In genomic region chr6:42050011-42050896, GRCh38 we compare ENCODE assay signal across 1 cellular context.
TF ChIP-seq lines count a peak whose summit lies in the region.

TAF8 (plus strand) TSS chr6:42050524; CDS start chr6:42050542, 18 bp downstream.

TF ChIP-seq in HepG2, 621 proteins besides CTCF, POLR2A, EP300 and RAD21 (continued from another document and continues in another):
- TF ChIP-seq ZNF280B (CRISPR knock-in tag; IDR thresholded peaks at IDR 0.05; ENCODE audit: borderline replicate concordance) = peak; percentile 82; the same call in 1 of the 2 replicates
- peak; percentile 90; the same call in 1 of the 2 replicates for TF ChIP-seq ZNF704 (CRISPR knock-in tag; IDR thresholded peaks at IDR 0.05; ENCODE audit: borderline replicate concordance)
- TF ChIP-seq ZNF737 (CRISPR knock-in tag; IDR thresholded peaks at IDR 0.05; ENCODE audit: borderline replicate concordance) = peak; percentile 70; the same call in 1 of the 2 replicates
- TF ChIP-seq ISX (CRISPR knock-in tag; conservative IDR thresholded peaks at IDR 0.05) = peak; percentile 74
- TF ChIP-seq ZNF549 (CRISPR knock-in tag; IDR thresholded peaks at IDR 0.05) = no peak
- TF ChIP-seq NRL (CRISPR knock-in tag; IDR thresholded peaks at IDR 0.05; ENCODE audit: borderline replicate concordance) = peak; percentile 95
- TF ChIP-seq SRSF1 (optimal IDR thresholded peaks at IDR 0.05; ENCODE audit: low read depth, low read length) = peak; percentile 74
- TF ChIP-seq RELA (CRISPR knock-in tag; IDR thresholded peaks at IDR 0.05) = no peak
- TF ChIP-seq MAF1 (CRISPR knock-in tag; IDR thresholded peaks at IDR 0.05; ENCODE audit: borderline replicate concordance) = no peak
- no peak; the same call in 1 of the 2 replicates for TF ChIP-seq CERS6 (CRISPR knock-in tag; IDR thresholded peaks at IDR 0.05)
- peak; percentile 28 for TF ChIP-seq PHF5A (CRISPR knock-in tag; IDR thresholded peaks at IDR 0.05; ENCODE audit: low read depth, unreplicated experiment)
- peak; percentile 38; the same call in 1 of the 2 replicates for TF ChIP-seq NCOA1 (CRISPR knock-in tag; IDR thresholded peaks at IDR 0.05)
- TF ChIP-seq ZNF17 (CRISPR knock-in tag; IDR thresholded peaks at IDR 0.05) = no peak
- TF ChIP-seq FOXA1 (IDR thresholded peaks at IDR 0.05) = no peak
- TF ChIP-seq FOXA1 (CRISPR knock-in tag; IDR thresholded peaks at IDR 0.05) = no peak; the same call in 1 of the 2 replicates
- TF ChIP-seq ATF1 (CRISPR knock-in tag; IDR thresholded peaks at IDR 0.05) = peak; percentile 83
- TF ChIP-seq ZHX2 (IDR thresholded peaks at IDR 0.05; ENCODE audit: low read depth) = peak; percentile 97
- peak; percentile 67; the same call in 1 of the 2 replicates for TF ChIP-seq ZHX2 (CRISPR knock-in tag; IDR thresholded peaks at IDR 0.05; ENCODE audit: borderline replicate concordance)
- TF ChIP-seq PITX1 (CRISPR knock-in tag; IDR thresholded peaks at IDR 0.05) = peak; percentile 81; the same call in 1 of the 2 replicates
- 0 out of 2 replicates have a peak, but pooled peaks have one; percentile 68 for TF ChIP-seq TOE1 (CRISPR knock-in tag; IDR thresholded peaks at IDR 0.05)
- peak; percentile 8; the same call in 1 of the 2 replicates for TF ChIP-seq SP5 (CRISPR knock-in tag; IDR thresholded peaks at IDR 0.05; ENCODE audit: borderline replicate concordance, low read depth)
- peak; percentile 89 for TF ChIP-seq CREM (IDR thresholded peaks at IDR 0.05)
- no peak for TF ChIP-seq CREM (CRISPR knock-in tag; IDR thresholded peaks at IDR 0.05)
- TF ChIP-seq MAZ (IDR thresholded peaks at IDR 0.05; ENCODE audit: borderline replicate concordance, low read depth, low read length) = peak; percentile 82; the same call in 1 of the 2 replicates
- TF ChIP-seq MAZ (CRISPR knock-in tag; IDR thresholded peaks at IDR 0.05; ENCODE audit: low read depth) = peak; percentile 77; the same call in 1 of the 2 replicates
- peak; percentile 98 for TF ChIP-seq PRDM10 (CRISPR knock-in tag; IDR thresholded peaks at IDR 0.05; ENCODE audit: low read depth)
- no peak; the same call in 1 of the 2 replicates for TF ChIP-seq ZFP82 (CRISPR knock-in tag; IDR thresholded peaks at IDR 0.05; ENCODE audit: borderline replicate concordance)
- peak; percentile 70 for TF ChIP-seq RBM22 (optimal IDR thresholded peaks at IDR 0.05; ENCODE audit: low read length)
- TF ChIP-seq PHF8 (CRISPR knock-in tag; IDR thresholded peaks at IDR 0.05) = peak; percentile 99
- TF ChIP-seq MED8 (CRISPR knock-in tag; IDR thresholded peaks at IDR 0.05; ENCODE audit: insufficient replicate concordance) = peak; percentile 88
- TF ChIP-seq RBM39 (IDR thresholded peaks at IDR 0.05; ENCODE audit: low read depth, low read length, poor library complexity, severe bottlenecking) = peak; percentile 98
- no peak; the same call in 1 of the 2 replicates for TF ChIP-seq ZNF546 (CRISPR knock-in tag; conservative IDR thresholded peaks at IDR 0.05)
- no peak for TF ChIP-seq NCOA5 (CRISPR knock-in tag; IDR thresholded peaks at IDR 0.05)
- no peak for TF ChIP-seq JUND (CRISPR knock-in tag; IDR thresholded peaks at IDR 0.05)
- TF ChIP-seq SNAPC5 (CRISPR knock-in tag; IDR thresholded peaks at IDR 0.05; ENCODE audit: borderline replicate concordance) = peak; percentile 95; the same call in 1 of the 2 replicates
- no peak for TF ChIP-seq ZBTB39 (CRISPR knock-in tag; IDR thresholded peaks at IDR 0.05)
- peak; percentile 31; the same call in 1 of the 2 replicates for TF ChIP-seq GATAD2A (CRISPR knock-in tag; IDR thresholded peaks at IDR 0.05)
- TF ChIP-seq ZNF34 (CRISPR knock-in tag; IDR thresholded peaks at IDR 0.05; ENCODE audit: borderline replicate concordance) = peak; percentile 92; the same call in 1 of the 2 replicates
- no peak for TF ChIP-seq ZNF709 (CRISPR knock-in tag; IDR thresholded peaks at IDR 0.05)
- TF ChIP-seq ZNF639 (CRISPR knock-in tag; conservative IDR thresholded peaks at IDR 0.05) = peak; percentile 64; the same call in 1 of the 2 replicates
- no peak for TF ChIP-seq ZUFSP (CRISPR knock-in tag; IDR thresholded peaks at IDR 0.05; ENCODE audit: borderline replicate concordance)
- no peak for TF ChIP-seq ZNF136 (CRISPR knock-in tag; IDR thresholded peaks at IDR 0.05; ENCODE audit: low read depth)
- TF ChIP-seq ZFX (CRISPR knock-in tag; IDR thresholded peaks at IDR 0.05; ENCODE audit: low read depth) = peak; percentile 98
- no peak for TF ChIP-seq PRMT3 (CRISPR knock-in tag; IDR thresholded peaks at IDR 0.05; ENCODE audit: borderline replicate concordance, low read depth)
- peak; percentile 68; the same call in 1 of the 2 replicates for TF ChIP-seq FOXC1 (CRISPR knock-in tag; IDR thresholded peaks at IDR 0.05; ENCODE audit: borderline replicate concordance)
